2 cellular contexts compared by ENCODE assay signal in the genomic region with DNA sequence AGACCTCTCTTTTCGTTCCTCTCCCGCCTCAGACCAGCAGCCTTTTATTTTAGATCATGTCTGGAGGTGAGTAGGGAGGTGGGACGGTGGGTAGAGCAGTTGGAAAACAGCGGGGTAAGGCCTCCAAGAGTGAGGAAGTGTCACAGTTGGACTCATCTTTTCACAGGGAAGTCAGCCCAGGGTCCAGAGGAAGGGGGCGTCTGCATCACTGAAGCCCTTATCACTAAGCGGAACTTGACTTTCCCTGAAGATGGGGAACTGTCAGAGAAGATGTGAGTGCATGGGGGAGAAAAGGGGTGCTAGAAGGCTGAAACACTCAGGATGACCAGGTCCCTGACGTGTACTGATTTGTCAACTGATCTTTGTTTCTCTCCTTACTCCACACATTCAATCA.
TF ChIP-seq lines count a peak whose summit lies in the region.

No MANE protein-coding gene starts in this region.

TF ChIP-seq in IMR-90, 13 proteins besides CTCF, POLR2A, EP300 and RAD21:
- TF ChIP-seq, protein P1, sequence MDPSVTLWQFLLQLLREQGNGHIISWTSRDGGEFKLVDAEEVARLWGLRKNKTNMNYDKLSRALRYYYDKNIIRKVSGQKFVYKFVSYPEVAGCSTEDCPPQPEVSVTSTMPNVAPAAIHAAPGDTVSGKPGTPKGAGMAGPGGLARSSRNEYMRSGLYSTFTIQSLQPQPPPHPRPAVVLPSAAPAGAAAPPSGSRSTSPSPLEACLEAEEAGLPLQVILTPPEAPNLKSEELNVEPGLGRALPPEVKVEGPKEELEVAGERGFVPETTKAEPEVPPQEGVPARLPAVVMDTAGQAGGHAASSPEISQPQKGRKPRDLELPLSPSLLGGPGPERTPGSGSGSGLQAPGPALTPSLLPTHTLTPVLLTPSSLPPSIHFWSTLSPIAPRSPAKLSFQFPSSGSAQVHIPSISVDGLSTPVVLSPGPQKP (IDR thresholded peaks at IDR 0.05; ENCODE audit: borderline replicate concordance, low read depth, low read length), result no peak
- TF ChIP-seq FOS (IDR thresholded peaks at IDR 0.05; ENCODE audit: low read depth, low read length) (no peak), MXI1 (IDR thresholded peaks at IDR 0.05; ENCODE audit: borderline replicate concordance, low read depth, low read length) (no peak), RCOR1 (IDR thresholded peaks at IDR 0.05; ENCODE audit: insufficient replicate concordance, low read length) (no peak), RFX5 (IDR thresholded peaks at IDR 0.05; ENCODE audit: low read depth, low read length) (no peak), BHLHE40 (IDR thresholded peaks at IDR 0.05; ENCODE audit: low read depth, low read length) (no peak), CHD1 (IDR thresholded peaks at IDR 0.05; ENCODE audit: low read depth, low read length) (no peak), MAZ (IDR thresholded peaks at IDR 0.05; ENCODE audit: borderline replicate concordance, low read depth, low read length) (no peak), CEBPB (IDR thresholded peaks at IDR 0.05; ENCODE audit: low read depth, low read length) (no peak), NFE2L2 (IDR thresholded peaks at IDR 0.05; ENCODE audit: low read depth, low read length) (no peak), SMC3 (IDR thresholded peaks at IDR 0.05; ENCODE audit: low read depth, low read length) (no peak), MAFK (IDR thresholded peaks at IDR 0.05; ENCODE audit: low read depth, low read length) (no peak)
- TF ChIP-seq, protein P2, sequence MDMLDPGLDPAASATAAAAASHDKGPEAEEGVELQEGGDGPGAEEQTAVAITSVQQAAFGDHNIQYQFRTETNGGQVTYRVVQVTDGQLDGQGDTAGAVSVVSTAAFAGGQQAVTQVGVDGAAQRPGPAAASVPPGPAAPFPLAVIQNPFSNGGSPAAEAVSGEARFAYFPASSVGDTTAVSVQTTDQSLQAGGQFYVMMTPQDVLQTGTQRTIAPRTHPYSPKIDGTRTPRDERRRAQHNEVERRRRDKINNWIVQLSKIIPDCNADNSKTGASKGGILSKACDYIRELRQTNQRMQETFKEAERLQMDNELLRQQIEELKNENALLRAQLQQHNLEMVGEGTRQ (IDR thresholded peaks at IDR 0.05; ENCODE audit: low read depth, low read length), result no peak

TF ChIP-seq in GM12878, 131 proteins besides CTCF, POLR2A, EP300 and RAD21:
- no peak for TF ChIP-seq CREM (IDR thresholded peaks at IDR 0.05; ENCODE audit: low read depth)
- no peak for TF ChIP-seq YY1 (IDR thresholded peaks at IDR 0.05; ENCODE audit: low read depth, low read length)
